Comparison of ENCODE assay signal across 17 cellular contexts in the genomic region with DNA sequence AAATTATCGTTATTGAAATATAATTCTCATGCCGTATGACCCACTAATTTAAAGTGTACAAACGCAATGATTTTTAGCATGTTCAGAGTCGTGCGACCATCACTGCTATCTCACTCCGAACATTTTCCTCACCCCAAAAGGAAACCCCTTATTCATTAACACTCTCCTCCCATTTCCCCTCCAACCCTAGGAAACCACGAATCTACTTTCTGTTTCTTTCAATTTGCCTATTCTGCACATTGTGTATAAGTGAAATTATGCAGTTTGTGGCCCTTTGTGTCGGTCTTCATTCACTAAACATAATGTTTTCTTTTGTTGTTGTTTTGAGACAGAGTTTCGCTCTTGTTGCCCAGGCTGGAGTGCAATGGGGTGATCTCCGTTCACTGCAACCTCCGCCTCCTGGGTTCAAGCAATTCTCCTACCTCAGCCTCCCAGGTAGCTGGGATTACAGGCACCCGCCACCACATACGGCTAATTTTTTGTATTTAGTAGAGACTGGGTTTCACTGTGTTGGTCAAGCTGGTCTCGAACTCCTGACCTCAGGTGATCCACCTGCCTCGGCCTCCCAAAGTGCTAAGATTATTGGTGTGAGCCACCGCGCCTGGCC.
DNase-seq lines count a peak whose midpoint lies in the region; ATAC-seq, FAIRE-seq and TF ChIP-seq lines count a peak whose summit lies in the region.
"Had no signal": no experiment of that assay in that cellular context is flagged by ENCODE, and none has a peak within 500 bp of the region (broad histone marks: within the 10 kb centered on the region; RNA-seq: fewer than 3 reads in every experiment).

No MANE protein-coding gene starts in this region.

- no peaks in the 10 kb centered on the region for H3K9me3 Mint-ChIP-seq in activated T-cell treated with anti-CD3 and anti-CD28 coated beads, Interleukin-2, amount 50 U/mL, for 4 hours
- H3K9me3 Mint-ChIP-seq in IgD-negative memory B cell (no peaks in the 10 kb centered on the region), endothelial cell (ENCODE audit: unreplicated experiment) (no peaks in the 10 kb centered on the region)
- H3K9me3 Mint-ChIP-seq in stimulated activated naive CD8-positive, alpha-beta T cell treated with anti-CD3 and anti-CD28 coated beads, Interleukin-15, Interleukin-2, amounts not matched to agents 100 ng/mL and 50 ng/mL, for 24 hours = no peaks in the 10 kb centered on the region

- TF ChIP-seq POLR2A in K562 (conservative IDR thresholded peaks at IDR 0.05) (no peak), GM18505 (IDR thresholded peaks at IDR 0.05; ENCODE audit: borderline replicate concordance, extremely low read depth, insufficient read depth, insufficient read length) (no peak), lower leg skin (IDR thresholded peaks at IDR 0.05) (no peak)

- H4K20me1 ChIP-seq in K562 (replicated peaks; ENCODE audit: control insufficient read depth, insufficient read depth, low read length) = no peaks in the 10 kb centered on the region

- intact Hi-C loops in K562 (cut with micrococcal nuclease) = no loop called here
- intact Hi-C loops in lower leg skin (cut with DNase I; ENCODE audit: low total_unique reads) = no loop called here

- no peaks in the 10 kb centered on the region for H3K9me3 ChIP-seq in K562 (replicated peaks; ENCODE audit: control insufficient read depth, insufficient read depth, low read depth, low read length)
- H3K9me3 ChIP-seq: adrenal gland, pancreas, SK-N-SH, vagina had no signal

- H3K36me3 Mint-ChIP-seq in activated T-cell treated with anti-CD3 and anti-CD28 coated beads, Interleukin-2, amount 50 U/mL, for 4 hours (ENCODE audit: insufficient read depth) = no peaks in the 10 kb centered on the region
- H3K36me3 Mint-ChIP-seq in IgD-negative memory B cell = no peaks in the 10 kb centered on the region
- no peaks in the 10 kb centered on the region for H3K36me3 Mint-ChIP-seq in stimulated activated naive CD8-positive, alpha-beta T cell treated with anti-CD3 and anti-CD28 coated beads, Interleukin-15, Interleukin-2, amounts not matched to agents 100 ng/mL and 50 ng/mL, for 24 hours (ENCODE audit: low read depth)
- H3K36me3 Mint-ChIP-seq in endothelial cell (ENCODE audit: low read depth, unreplicated experiment) = no peaks in the 10 kb centered on the region

- TF ChIP-seq RAD21 in K562 (CRISPR knock-in tag; conservative IDR thresholded peaks at IDR 0.05 in 1 of 2, IDR thresholded peaks at IDR 0.05 in 1 of 2) = no peak

- H3K36me3 ChIP-seq in K562 (ENCODE audit: control insufficient read depth, insufficient read depth, low read length) = no peaks in the 10 kb centered on the region
- H3K36me3 ChIP-seq: adrenal gland, pancreas, vagina had no signal

- H3K4me3 Mint-ChIP-seq in activated T-cell treated with anti-CD3 and anti-CD28 coated beads, Interleukin-2, amount 50 U/mL, for 4 hours = peak overlapping the region; percentile 54
- H3K4me3 Mint-ChIP-seq in IgD-negative memory B cell = peak overlapping the region in 3 of 4 donors; percentile 30 to 91 (median 47)
- peak overlapping the region; percentile 68 for H3K4me3 Mint-ChIP-seq in stimulated activated naive CD8-positive, alpha-beta T cell treated with anti-CD3 and anti-CD28 coated beads, Interleukin-15, Interleukin-2, amounts not matched to agents 100 ng/mL and 50 ng/mL, for 24 hours
- H3K4me3 Mint-ChIP-seq in endothelial cell (ENCODE audit: unreplicated experiment) = no peak overlapping the region

- H3K4me1 ChIP-seq in K562 (replicated peaks in 1 of 2; ENCODE audit: control insufficient read depth in 2 of 2, insufficient read depth in 2 of 2, low read length in 2 of 2) = peaks cover 0 to 3% of the 10 kb centered on the region in 2 experiments; a peak in 2 of 5 replicates
- H3K4me1 ChIP-seq: adrenal gland, vagina had no signal

- CTCF ChIA-PET in K562 (lab: Yijun Ruan, JAX; ENCODE audit: low intra/inter-chr PET ratio) = no interaction called here

- peak overlapping the region in 1 of 3 donors; percentile 63 for H3K27ac Mint-ChIP-seq in IgD-negative memory B cell
- peak overlapping the region; percentile 77 for H3K27ac Mint-ChIP-seq in stimulated activated naive CD8-positive, alpha-beta T cell treated with anti-CD3 and anti-CD28 coated beads, Interleukin-15, Interleukin-2, amounts not matched to agents 100 ng/mL and 50 ng/mL, for 24 hours
- H3K27ac Mint-ChIP-seq in endothelial cell (ENCODE audit: unreplicated experiment) = no peak overlapping the region

- FAIRE-seq in K562 (lab: Jason Lieb, UNC) = peak; percentile 32
- FAIRE-seq: pancreas had no signal

- H3K9me1 ChIP-seq in K562 (ENCODE audit: control insufficient read depth, insufficient read depth, low read length) = no peaks in the 10 kb centered on the region

- DNase-seq in activated T-cell treated with anti-CD3 and anti-CD28 coated beads, Interleukin-2, amount 50 U/mL, for 4 hours = no peak
- no peak for DNase-seq in activated T-cell treated with anti-CD3 and anti-CD28 coated beads, Interleukin-2, amount 50 U/mL, for 1 hour
- DNase-seq in K562 (ENCODE audit: extremely low read depth in 1 of 4, low spot score in 3 of 4) = no peak
- no peak for DNase-seq in lower leg skin (ENCODE audit: low spot score in 2 of 2)
- no peak for DNase-seq in endothelial cell (ENCODE audit: low spot score)
- DNase-seq: activated CD4-positive, alpha-beta T cell treated with anti-CD3 and anti-CD28 coated beads for 1 hour; DMS79; NCI-H2107; NK-92 treated with Interleukin-12 subunit alpha and Interleukin-12 subunit beta, amount 100 ng/mL, for 24 hours; pancreas; SK-N-SH had no signal

- no peaks in the 10 kb centered on the region for H3K79me2 ChIP-seq in K562 (ENCODE audit: control insufficient read depth, insufficient read depth, low read length)

- peaks cover 20% of the 10 kb centered on the region for H3K4me1 Mint-ChIP-seq in activated T-cell treated with anti-CD3 and anti-CD28 coated beads, Interleukin-2, amount 50 U/mL, for 4 hours (ENCODE audit: low read depth)
- H3K4me1 Mint-ChIP-seq in IgD-negative memory B cell (peaks cover 6 to 12% (median 12%) of the 10 kb centered on the region in 3 donors), endothelial cell (ENCODE audit: unreplicated experiment) (no peaks in the 10 kb centered on the region)
- H3K4me1 Mint-ChIP-seq in stimulated activated naive CD8-positive, alpha-beta T cell treated with anti-CD3 and anti-CD28 coated beads, Interleukin-15, Interleukin-2, amounts not matched to agents 100 ng/mL and 50 ng/mL, for 24 hours (ENCODE audit: low read depth) = peaks cover 34% of the 10 kb centered on the region

- TF ChIP-seq CTCF in K562 (IDR thresholded peaks at IDR 0.05 in 2 of 3, conservative IDR thresholded peaks at IDR 0.05 in 1 of 3; ENCODE audit: insufficient read depth in 2 of 3, low read depth in 1 of 3, low read length in 3 of 3) (no peak), lower leg skin (IDR thresholded peaks at IDR 0.05) (no peak), endothelial cell (IDR thresholded peaks at IDR 0.05; ENCODE audit: unreplicated experiment) (no peak)

- TF ChIP-seq EP300 in K562 (IDR thresholded peaks at IDR 0.05; ENCODE audit: low read length) = no peak

- in situ Hi-C loops in K562 (cut with MboI) = no loop called here

- H2AFZ ChIP-seq in K562 (ENCODE audit: low read depth, low read length) = no peak overlapping the region

- ATAC-seq in activated T-cell treated with anti-CD3 and anti-CD28 coated beads, Interleukin-2, amount 50 U/mL, for 4 hours = peak; percentile 58 to 62
- ATAC-seq in K562 (no peak), GM18505 (IDR thresholded peaks at IDR 0.05; ENCODE audit: unreplicated experiment) (no peak)

- H3K27ac ChIP-seq in K562 (ENCODE audit: extremely low read depth, low read depth, low read length) = no peak overlapping the region
- H3K27ac ChIP-seq: adrenal gland, coronary artery, vagina had no signal

- 79% methylated on average over 17 of the region's 17 CpGs for WGBS in K562 (ENCODE audit: insufficient coverage, low coverage, missing lambda C conversion rate)
- WGBS in lower leg skin, 2 donors = 88 to 91% methylated on average over 17 of the region's 17 CpGs

- H3K4me2 ChIP-seq in K562 (ENCODE audit: insufficient read depth, low read length) = no peak overlapping the region
- H3K4me2 ChIP-seq: SK-N-SH had no signal

- no TSS peak for BruUV-seq in K562 (replicated peaks; lab: Mats Ljungman, UMichigan)

- H3K4me3 ChIP-seq in K562 = no peak overlapping the region
- H3K4me3 ChIP-seq in lower leg skin (ENCODE audit: low read depth, poor library complexity, severe bottlenecking) = no peak overlapping the region
- H3K4me3 ChIP-seq: adrenal gland, coronary artery, pancreas, vagina had no signal

- H3K27me3 ChIP-seq in K562 (ENCODE audit: control insufficient read depth in 2 of 2, insufficient read depth in 2 of 2, low read length in 2 of 2) = no peaks in the 10 kb centered on the region
- H3K27me3 ChIP-seq: adrenal gland, pancreas, vagina had no signal

- no peak overlapping the region for H3K9ac ChIP-seq in K562 (ENCODE audit: insufficient read depth in 1 of 2, low read depth in 2 of 2, low read length in 2 of 2)
- H3K9ac ChIP-seq: SK-N-SH had no signal

- H3K27me3 Mint-ChIP-seq in activated T-cell treated with anti-CD3 and anti-CD28 coated beads, Interleukin-2, amount 50 U/mL, for 4 hours (ENCODE audit: low read depth) = no peaks in the 10 kb centered on the region
- H3K27me3 Mint-ChIP-seq in IgD-negative memory B cell (no peaks in the 10 kb centered on the region), endothelial cell (ENCODE audit: unreplicated experiment) (no peaks in the 10 kb centered on the region)
- no peaks in the 10 kb centered on the region for H3K27me3 Mint-ChIP-seq in stimulated activated naive CD8-positive, alpha-beta T cell treated with anti-CD3 and anti-CD28 coated beads, Interleukin-15, Interleukin-2, amounts not matched to agents 100 ng/mL and 50 ng/mL, for 24 hours

- POLR2A ChIA-PET in K562 (lab: Yijun Ruan, JAX) = no interaction called here

Comparison
In these comparisons a context has a peak if more than half of its experiments do, and no peak if none do; other contexts are left out.
1. ATAC-seq: peak in activated T-cell treated with anti-CD3 and anti-CD28 coated beads, Interleukin-2, amount 50 U/mL, for 4 hours (2 of 2); none in K562 (single experiment) and GM18505 (single experiment).